Comparison of ENCODE assay signal across 26 cellular contexts in genomic region chr11:36142439-36142838, GRCh38.
A peak's percentile ranks its signal among the peaks of the same experiment; 100 is the strongest.
DNase-seq lines count a peak whose midpoint lies in the region; ATAC-seq and TF ChIP-seq lines count a peak whose summit lies in the region.
"Had no signal": no experiment of that assay in that cellular context is flagged by ENCODE, and none has a peak within 500 bp of the region (broad histone marks: within the 10 kb centered on the region; RNA-seq: fewer than 3 reads in every experiment).

No MANE protein-coding gene starts in this region.

- peak overlapping the region; percentile 84 for H3K27ac Mint-ChIP-seq in mesothelial cell of epicardium
- no peak overlapping the region for H3K27ac Mint-ChIP-seq in activated CD8-positive, alpha-beta T cell treated with anti-CD3 and anti-CD28 coated beads for 36 hours
- H3K27ac Mint-ChIP-seq: activated CD8-positive, alpha-beta T cell treated with anti-CD3 and anti-CD28 coated beads, Interleukin-2, amount 10 ng/mL, durations not matched to agents 7 days and 5 days; activated naive CD4-positive, alpha-beta T cell treated with anti-CD3 and anti-CD28 coated beads, Interleukin-2, amount 10 ng/mL, durations not matched to agents 7 days and 5 days; CD8-positive, alpha-beta memory T cell had no signal

- peaks cover 3% of the 10 kb centered on the region for H3K36me3 Mint-ChIP-seq in mesothelial cell of epicardium
- no peaks in the 10 kb centered on the region for H3K36me3 Mint-ChIP-seq in activated CD8-positive, alpha-beta T cell treated with anti-CD3 and anti-CD28 coated beads for 36 hours (ENCODE audit: low read depth)
- H3K36me3 Mint-ChIP-seq: activated naive CD4-positive, alpha-beta T cell treated with anti-CD3 and anti-CD28 coated beads, Interleukin-2, amount 10 ng/mL, durations not matched to agents 7 days and 5 days; CD8-positive, alpha-beta memory T cell had no signal

- H3K27me3 Mint-ChIP-seq in mesothelial cell of epicardium (ENCODE audit: low read depth) = no peaks in the 10 kb centered on the region
- H3K27me3 Mint-ChIP-seq in activated CD8-positive, alpha-beta T cell treated with anti-CD3 and anti-CD28 coated beads for 36 hours = no peaks in the 10 kb centered on the region

- intact Hi-C loops in activated CD8-positive, alpha-beta T cell treated with anti-CD3 and anti-CD28 coated beads for 36 hours (cut with micrococcal nuclease) = no loop called here

- no peak overlapping the region for H3K4me3 Mint-ChIP-seq in mesothelial cell of epicardium
- no peak overlapping the region for H3K4me3 Mint-ChIP-seq in activated CD8-positive, alpha-beta T cell treated with anti-CD3 and anti-CD28 coated beads for 36 hours
- H3K4me3 Mint-ChIP-seq: activated CD8-positive, alpha-beta T cell treated with anti-CD3 and anti-CD28 coated beads, Interleukin-2, amount 10 ng/mL, durations not matched to agents 7 days and 5 days; activated naive CD4-positive, alpha-beta T cell treated with anti-CD3 and anti-CD28 coated beads, Interleukin-2, amount 10 ng/mL, durations not matched to agents 7 days and 5 days; CD8-positive, alpha-beta memory T cell had no signal

- H3K4me1 Mint-ChIP-seq in mesothelial cell of epicardium = peaks cover 36% of the 10 kb centered on the region
- H3K4me1 Mint-ChIP-seq in activated CD8-positive, alpha-beta T cell treated with anti-CD3 and anti-CD28 coated beads for 36 hours (ENCODE audit: low read depth) = no peaks in the 10 kb centered on the region
- H3K4me1 Mint-ChIP-seq: activated naive CD4-positive, alpha-beta T cell treated with anti-CD3 and anti-CD28 coated beads, Interleukin-2, amount 10 ng/mL, durations not matched to agents 7 days and 5 days; CD8-positive, alpha-beta memory T cell had no signal

- no peak for ATAC-seq in activated CD8-positive, alpha-beta T cell treated with anti-CD3 and anti-CD28 coated beads for 36 hours
- ATAC-seq in GM21390 (IDR thresholded peaks at IDR 0.05; ENCODE audit: unreplicated experiment) = no peak
- ATAC-seq in HG02870 (IDR thresholded peaks at IDR 0.05; ENCODE audit: unreplicated experiment) = no peak
- ATAC-seq: activated CD8-positive, alpha-beta T cell treated with anti-CD3 and anti-CD28 coated beads, Interleukin-2, amount 10 ng/mL, durations not matched to agents 7 days and 5 days; foreskin keratinocyte; HCT116; heart left ventricle; sciatic nerve had no signal

- no peak for TF ChIP-seq CTCF in mesothelial cell of epicardium (IDR thresholded peaks at IDR 0.05; ENCODE audit: unreplicated experiment)
- TF ChIP-seq CTCF in activated CD8-positive, alpha-beta T cell treated with anti-CD3 and anti-CD28 coated beads for 36 hours (IDR thresholded peaks at IDR 0.05) = no peak

- DNase-seq in DMS79 (lab: John Stamatoyannopoulos, UW) (peak; percentile 22), NCI-H1092 treated with DMSO at 0.1 percent for 48 hours (lab: John Stamatoyannopoulos, UW) (peak; percentile 23), NCI-H82 (lab: John Stamatoyannopoulos, UW) (peak; percentile 64), mesothelial cell of epicardium (ENCODE audit: low spot score in 2 of 2, unreplicated experiment in 2 of 2) (no peak), NOMO-1 treated with dmso at 0.1 percent for 144 hours (lab: John Stamatoyannopoulos, UW; ENCODE audit: unreplicated experiment) (no peak)
- no peak for DNase-seq in activated CD8-positive, alpha-beta T cell treated with anti-CD3 and anti-CD28 coated beads for 36 hours
- DNase-seq: activated CD8-positive, alpha-beta T cell treated with anti-CD3 and anti-CD28 coated beads, Interleukin-2, amount 10 ng/mL, durations not matched to agents 7 days and 5 days; activated naive CD4-positive, alpha-beta T cell treated with anti-CD3 and anti-CD28 coated beads, Interleukin-2, amount 10 ng/mL, durations not matched to agents 7 days and 5 days; adrenal gland; CD8-positive, alpha-beta memory T cell; DMS153; esophagus squamous epithelium; foreskin keratinocyte; heart left ventricle; kidney; NCI-H2029; psoas muscle; SHP77; stimulated activated CD4-positive, alpha-beta T cell treated with anti-CD3 and anti-CD28 coated beads, Interleukin-12 subunit alpha, Interleukin-12 subunit beta, amount 100 ng/mL, for 4 hours; stimulated activated CD4-positive, alpha-beta T cell treated with anti-CD3 and anti-CD28 coated beads, Interleukin-2, amount 100 ng/mL, for 48 hours; stomach; uterus had no signal

- CTCF ChIA-PET in activated CD8-positive, alpha-beta T cell treated with anti-CD3 and anti-CD28 coated beads for 36 hours (lab: Charles Lee) = no interaction called here

- H3K9me3 Mint-ChIP-seq in mesothelial cell of epicardium = peaks cover 3% of the 10 kb centered on the region
- no peaks in the 10 kb centered on the region for H3K9me3 Mint-ChIP-seq in activated CD8-positive, alpha-beta T cell treated with anti-CD3 and anti-CD28 coated beads for 36 hours
- H3K9me3 Mint-ChIP-seq: activated naive CD4-positive, alpha-beta T cell treated with anti-CD3 and anti-CD28 coated beads, Interleukin-2, amount 10 ng/mL, durations not matched to agents 7 days and 5 days had no signal

- POLR2A ChIA-PET in activated CD8-positive, alpha-beta T cell treated with anti-CD3 and anti-CD28 coated beads for 36 hours (lab: Charles Lee) = no interaction called here

Comparison
In these comparisons a context has a peak if more than half of its experiments do, and no peak if none do; other contexts are left out.
1. DNase-seq: peak in DMS79 (single experiment), NCI-H1092 treated with DMSO at 0.1 percent for 48 hours (single experiment) and NCI-H82 (single experiment); none in mesothelial cell of epicardium (0 of 2), NOMO-1 treated with dmso at 0.1 percent for 144 hours (single experiment) and activated CD8-positive, alpha-beta T cell treated with anti-CD3 and anti-CD28 coated beads for 36 hours (single experiment).